1 cellular context compared by ENCODE assay signal in genomic region chr13:80342541-80343371, GRCh38.
A peak's percentile ranks its signal among the peaks of the same experiment; 100 is the strongest.
TF ChIP-seq lines count a peak whose summit lies in the region.

No MANE protein-coding gene starts in this region.

TF ChIP-seq in HepG2, 621 proteins besides CTCF, POLR2A, EP300 and RAD21 (continued from another document and continues in another):
- TF ChIP-seq, protein P1, sequence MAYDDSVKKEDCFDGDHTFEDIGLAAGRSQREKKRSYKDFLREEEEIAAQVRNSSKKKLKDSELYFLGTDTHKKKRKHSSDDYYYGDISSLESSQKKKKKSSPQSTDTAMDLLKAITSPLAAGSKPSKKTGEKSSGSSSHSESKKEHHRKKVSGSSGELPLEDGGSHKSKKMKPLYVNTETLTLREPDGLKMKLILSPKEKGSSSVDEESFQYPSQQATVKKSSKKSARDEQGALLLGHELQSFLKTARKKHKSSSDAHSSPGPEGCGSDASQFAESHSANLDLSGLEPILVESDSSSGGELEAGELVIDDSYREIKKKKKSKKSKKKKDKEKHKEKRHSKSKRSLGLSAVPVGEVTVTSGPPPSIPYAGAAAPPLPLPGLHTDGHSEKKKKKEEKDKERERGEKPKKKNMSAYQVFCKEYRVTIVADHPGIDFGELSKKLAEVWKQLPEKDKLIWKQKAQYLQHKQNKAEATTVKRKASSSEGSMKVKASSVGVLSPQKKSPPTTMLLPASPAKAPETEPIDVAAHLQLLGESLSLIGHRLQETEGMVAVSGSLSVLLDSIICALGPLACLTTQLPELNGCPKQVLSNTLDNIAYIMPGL (CRISPR knock-in tag; IDR thresholded peaks at IDR 0.05; ENCODE audit: borderline replicate concordance in 1 of 2, low read depth in 1 of 2), result peak; percentile 97
- TF ChIP-seq KLF6 (CRISPR knock-in tag; IDR thresholded peaks at IDR 0.05) (0 out of 2 replicates have a peak, but pooled peaks have one; percentile 22), ZNF333 (CRISPR knock-in tag; IDR thresholded peaks at IDR 0.05; ENCODE audit: borderline replicate concordance) (no peak), MLLT10 (CRISPR knock-in tag; IDR thresholded peaks at IDR 0.05) (no peak), TAF1 (CRISPR knock-in tag; IDR thresholded peaks at IDR 0.05) (peak; percentile 71; the same call in 1 of the 2 replicates), PBX2 (CRISPR knock-in tag; IDR thresholded peaks at IDR 0.05) (no peak), USF2 (IDR thresholded peaks at IDR 0.05; ENCODE audit: low read depth, low read length) (no peak), USF2 (CRISPR knock-in tag; IDR thresholded peaks at IDR 0.05; ENCODE audit: borderline replicate concordance) (no peak), MTERF4 (CRISPR knock-in tag; IDR thresholded peaks at IDR 0.05) (peak; percentile 49), ZFP1 (CRISPR knock-in tag; IDR thresholded peaks at IDR 0.05) (no peak), SAP130 (CRISPR knock-in tag; IDR thresholded peaks at IDR 0.05; ENCODE audit: low read depth) (peak; percentile 59), JUNB (CRISPR knock-in tag; IDR thresholded peaks at IDR 0.05; ENCODE audit: borderline replicate concordance) (no peak), GATAD1 (CRISPR knock-in tag; IDR thresholded peaks at IDR 0.05) (0 out of 2 replicates have a peak, but pooled peaks have one; percentile 9), MED1 (CRISPR knock-in tag; IDR thresholded peaks at IDR 0.05) (peak; percentile 29; the same call in 1 of the 2 replicates), ZGPAT (CRISPR knock-in tag; IDR thresholded peaks at IDR 0.05) (peak; percentile 88), SP1 (IDR thresholded peaks at IDR 0.05) (no peak), SP1 (CRISPR knock-in tag; IDR thresholded peaks at IDR 0.05) (no peak), PAWR (CRISPR knock-in tag; IDR thresholded peaks at IDR 0.05; ENCODE audit: borderline replicate concordance) (no peak; the same call in 1 of the 2 replicates), NR2F1 (CRISPR knock-in tag; IDR thresholded peaks at IDR 0.05) (no peak), AKAP8 (CRISPR knock-in tag; IDR thresholded peaks at IDR 0.05) (0 out of 2 replicates have a peak, but pooled peaks have one; percentile 33), NR2C2 (CRISPR knock-in tag; IDR thresholded peaks at IDR 0.05; ENCODE audit: borderline replicate concordance) (peak; percentile 41; the same call in 1 of the 2 replicates), ZNF34 (CRISPR knock-in tag; IDR thresholded peaks at IDR 0.05; ENCODE audit: borderline replicate concordance) (no peak), U2AF2 (IDR thresholded peaks at IDR 0.05; ENCODE audit: low read depth, low read length) (no peak), GLI4 (CRISPR knock-in tag; IDR thresholded peaks at IDR 0.05; ENCODE audit: borderline replicate concordance) (peak; percentile 39; the same call in 1 of the 2 replicates), MTA1 (CRISPR knock-in tag; IDR thresholded peaks at IDR 0.05; ENCODE audit: borderline replicate concordance) (peak; percentile 73; the same call in 1 of the 2 replicates), ZNF784 (CRISPR knock-in tag; IDR thresholded peaks at IDR 0.05; ENCODE audit: borderline replicate concordance) (no peak), PRMT3 (CRISPR knock-in tag; IDR thresholded peaks at IDR 0.05; ENCODE audit: borderline replicate concordance, low read depth) (no peak), GRHL1 (CRISPR knock-in tag; conservative IDR thresholded peaks at IDR 0.05) (no peak), DMTF1 (CRISPR knock-in tag; IDR thresholded peaks at IDR 0.05) (no peak; the same call in 1 of the 2 replicates), KAT2B (IDR thresholded peaks at IDR 0.05; ENCODE audit: borderline replicate concordance, low read depth, low read length) (no peak), ZNF331 (CRISPR knock-in tag; IDR thresholded peaks at IDR 0.05) (peak; percentile 80; the same call in 1 of the 2 replicates), REPIN1 (CRISPR knock-in tag; IDR thresholded peaks at IDR 0.05; ENCODE audit: borderline replicate concordance, low read depth) (peak; percentile 40; the same call in 1 of the 2 replicates), ZNF747 (CRISPR knock-in tag; IDR thresholded peaks at IDR 0.05; ENCODE audit: borderline replicate concordance) (peak; percentile 75; the same call in 1 of the 2 replicates), MLXIP (CRISPR knock-in tag; IDR thresholded peaks at IDR 0.05; ENCODE audit: borderline replicate concordance) (no peak), NFE2 (CRISPR knock-in tag; IDR thresholded peaks at IDR 0.05) (no peak), ZC3H13 (CRISPR knock-in tag; IDR thresholded peaks at IDR 0.05) (no peak), ZFX (CRISPR knock-in tag; IDR thresholded peaks at IDR 0.05; ENCODE audit: low read depth) (peak; percentile 84)
- TF ChIP-seq, protein P2, sequence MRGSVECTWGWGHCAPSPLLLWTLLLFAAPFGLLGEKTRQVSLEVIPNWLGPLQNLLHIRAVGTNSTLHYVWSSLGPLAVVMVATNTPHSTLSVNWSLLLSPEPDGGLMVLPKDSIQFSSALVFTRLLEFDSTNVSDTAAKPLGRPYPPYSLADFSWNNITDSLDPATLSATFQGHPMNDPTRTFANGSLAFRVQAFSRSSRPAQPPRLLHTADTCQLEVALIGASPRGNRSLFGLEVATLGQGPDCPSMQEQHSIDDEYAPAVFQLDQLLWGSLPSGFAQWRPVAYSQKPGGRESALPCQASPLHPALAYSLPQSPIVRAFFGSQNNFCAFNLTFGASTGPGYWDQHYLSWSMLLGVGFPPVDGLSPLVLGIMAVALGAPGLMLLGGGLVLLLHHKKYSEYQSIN (CRISPR knock-in tag; IDR thresholded peaks at IDR 0.05; ENCODE audit: borderline replicate concordance), result no peak
- TF ChIP-seq, protein P3, sequence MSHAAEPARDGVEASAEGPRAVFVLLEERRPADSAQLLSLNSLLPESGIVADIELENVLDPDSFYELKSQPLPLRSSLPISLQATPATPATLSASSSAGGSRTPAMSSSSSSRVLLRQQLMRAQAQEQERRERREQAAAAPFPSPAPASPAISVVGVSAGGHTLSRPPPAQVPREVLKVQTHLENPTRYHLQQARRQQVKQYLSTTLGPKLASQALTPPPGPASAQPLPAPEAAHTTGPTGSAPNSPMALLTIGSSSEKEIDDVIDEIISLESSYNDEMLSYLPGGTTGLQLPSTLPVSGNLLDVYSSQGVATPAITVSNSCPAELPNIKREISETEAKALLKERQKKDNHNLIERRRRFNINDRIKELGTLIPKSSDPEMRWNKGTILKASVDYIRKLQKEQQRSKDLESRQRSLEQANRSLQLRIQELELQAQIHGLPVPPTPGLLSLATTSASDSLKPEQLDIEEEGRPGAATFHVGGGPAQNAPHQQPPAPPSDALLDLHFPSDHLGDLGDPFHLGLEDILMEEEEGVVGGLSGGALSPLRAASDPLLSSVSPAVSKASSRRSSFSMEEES (CRISPR knock-in tag; IDR thresholded peaks at IDR 0.05), result no peak
- TF ChIP-seq, protein P4, sequence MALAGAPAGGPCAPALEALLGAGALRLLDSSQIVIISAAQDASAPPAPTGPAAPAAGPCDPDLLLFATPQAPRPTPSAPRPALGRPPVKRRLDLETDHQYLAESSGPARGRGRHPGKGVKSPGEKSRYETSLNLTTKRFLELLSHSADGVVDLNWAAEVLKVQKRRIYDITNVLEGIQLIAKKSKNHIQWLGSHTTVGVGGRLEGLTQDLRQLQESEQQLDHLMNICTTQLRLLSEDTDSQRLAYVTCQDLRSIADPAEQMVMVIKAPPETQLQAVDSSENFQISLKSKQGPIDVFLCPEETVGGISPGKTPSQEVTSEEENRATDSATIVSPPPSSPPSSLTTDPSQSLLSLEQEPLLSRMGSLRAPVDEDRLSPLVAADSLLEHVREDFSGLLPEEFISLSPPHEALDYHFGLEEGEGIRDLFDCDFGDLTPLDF (CRISPR knock-in tag; IDR thresholded peaks at IDR 0.05), result 0 out of 2 replicates have a peak, but pooled peaks have one; percentile 57
